ENCODE assay signal across 9 cellular contexts in genomic region chr10:73909716-73910115, GRCh38. TPM values are rescaled to one million over a fixed set of nuclear protein-coding genes. Genes with fewer than 3 reads are reported as not detected.
A peak's percentile ranks its signal among the peaks of the same experiment; 100 is the strongest.
DNase-seq lines count a peak whose midpoint lies in the region; TF ChIP-seq lines count a peak whose summit lies in the region.
"Had no signal": no experiment of that assay in that cellular context is flagged by ENCODE, and none has a peak within 500 bp of the region (broad histone marks: within the 10 kb centered on the region; RNA-seq: fewer than 3 reads in every experiment).

No MANE protein-coding gene starts in this region.

- intact Hi-C loops in PC-9 (cut with micrococcal nuclease; ENCODE audit: unreplicated experiment) = loop anchor here (1.0 kb wide), 2 partner anchors 23 to 37 kb away; no protein-coding TSS in a partner anchor
- intact Hi-C loops in spleen (cut with DNase I; ENCODE audit: low total_unique reads) = no loop called here

- no TSS peak for BruUV-seq in PC-9 (replicated peaks; lab: Mats Ljungman, UMichigan)

- DNase-seq in T-helper 2 cell treated with Interferon-gamma antibody and Interleukin-4, amounts not matched to agents 5 μg/mL and 100 μg/mL, for 36 hours (ENCODE audit: low spot score) = no peak
- DNase-seq in T-helper 2 cell (no peak), PC-9 (no peak), fibroblast of villous mesenchyme (ENCODE audit: low read depth) (peak; percentile 63), spleen (no peak), NCI-H524 treated with DMSO at 0.1 percent for 48 hours (lab: John Stamatoyannopoulos, UW) (no peak), cerebellar cortex (ENCODE audit: low spot score) (no peak), Kasumi-1 (lab: John Stamatoyannopoulos, UW) (no peak)
- DNase-seq: NCI-H1048 had no signal

- no peak overlapping the region for H2AFZ ChIP-seq in PC-9

- peak overlapping the region; percentile 85; the same call in 1 of the 2 replicates for H3K4me3 ChIP-seq in PC-9
- no peak overlapping the region for H3K4me3 ChIP-seq in fibroblast of villous mesenchyme (ENCODE audit: low read depth, low read length)
- H3K4me3 ChIP-seq in spleen = peak overlapping the region in 1 of 8 donors; percentile 35

- no peaks in the 10 kb centered on the region for H3K9me3 Mint-ChIP-seq in T-helper 2 cell treated with Interferon-gamma antibody and Interleukin-4, amounts not matched to agents 5 μg/mL and 100 μg/mL, for 36 hours

- H4K20me1 ChIP-seq in PC-9 (ENCODE audit: insufficient read depth) = no peaks in the 10 kb centered on the region

- H3K9me2 ChIP-seq in PC-9 (ENCODE audit: insufficient read depth) = no peaks in the 10 kb centered on the region

- peak overlapping the region; percentile 97 for H3K27ac ChIP-seq in PC-9
- H3K27ac ChIP-seq in spleen = peak overlapping the region in 7 of 8 donors; percentile 52 to 88 (median 77)

- H3K4me1 Mint-ChIP-seq in T-helper 2 cell treated with Interferon-gamma antibody and Interleukin-4, amounts not matched to agents 5 μg/mL and 100 μg/mL, for 36 hours (ENCODE audit: low read depth) = peaks cover 42% of the 10 kb centered on the region

- H3K9me3 ChIP-seq in PC-9 (ENCODE audit: insufficient read depth, low read depth) = no peaks in the 10 kb centered on the region
- no peaks in the 10 kb centered on the region for H3K9me3 ChIP-seq in spleen

- H3K4me1 ChIP-seq in PC-9 (replicated peaks; ENCODE audit: insufficient read depth) (peaks cover 86% of the 10 kb centered on the region), spleen (peaks cover 3 to 83% (median 47%) of the 10 kb centered on the region in 6 donors)

- no peaks in the 10 kb centered on the region for H3K27me3 ChIP-seq in PC-9 (ENCODE audit: insufficient read depth, low read depth)
- peaks cover 0 to 66% (median 8%) of the 10 kb centered on the region in 7 donors for H3K27me3 ChIP-seq in spleen (replicated peaks in 1 of 7)

- POLR2A ChIA-PET in PC-9 (lab: Charles Lee; ENCODE audit: unreplicated experiment) = interaction anchor here (1.3 kb wide), 1 partner anchor 21 kb away, joined by 19 read pairs; no protein-coding TSS in a partner anchor

- H3K36me3 ChIP-seq in PC-9 (ENCODE audit: low read depth) = peaks cover 28% of the 10 kb centered on the region
- H3K36me3 ChIP-seq in spleen = peaks cover 0 to 13% (median 0%) of the 10 kb centered on the region in 6 donors

- H3K27ac Mint-ChIP-seq in T-helper 2 cell treated with Interferon-gamma antibody and Interleukin-4, amounts not matched to agents 5 μg/mL and 100 μg/mL, for 36 hours = peak overlapping the region; percentile 90

- CTCF ChIA-PET in PC-9 (lab: Charles Lee) = interaction anchor here (1.0 kb wide), 1 partner anchor 22 kb away, joined by 3 read pairs; no protein-coding TSS in a partner anchor

- H3K79me2 ChIP-seq in PC-9 (ENCODE audit: low read depth) = peaks cover 49% of the 10 kb centered on the region

- peak overlapping the region; percentile 82 for H3K4me3 Mint-ChIP-seq in T-helper 2 cell treated with Interferon-gamma antibody and Interleukin-4, amounts not matched to agents 5 μg/mL and 100 μg/mL, for 36 hours

- peaks cover 11% of the 10 kb centered on the region for H3K27me3 Mint-ChIP-seq in T-helper 2 cell treated with Interferon-gamma antibody and Interleukin-4, amounts not matched to agents 5 μg/mL and 100 μg/mL, for 36 hours (ENCODE audit: low read depth)

- no peak for TF ChIP-seq POLR2A in spleen (IDR thresholded peaks at IDR 0.05)

- WGBS in spleen, 5 donors = 80 to 97% (median 85%) methylated on average over 3 of the region's 3 CpGs

- H3F3A ChIP-seq in PC-9 (ENCODE audit: insufficient read depth, low read depth) = peaks cover 66% of the 10 kb centered on the region

- H3K36me3 Mint-ChIP-seq in T-helper 2 cell treated with Interferon-gamma antibody and Interleukin-4, amounts not matched to agents 5 μg/mL and 100 μg/mL, for 36 hours (ENCODE audit: low read depth) = peaks cover 21% of the 10 kb centered on the region

- peak overlapping the region; percentile 88 for H3K4me2 ChIP-seq in PC-9

- TF ChIP-seq CTCF in PC-9 (conservative IDR thresholded peaks at IDR 0.05) (no peak), fibroblast of villous mesenchyme (IDR thresholded peaks at IDR 0.05; ENCODE audit: insufficient read depth, low read depth, low read length) (no peak), spleen (IDR thresholded peaks at IDR 0.05 in 8 of 11, conservative IDR thresholded peaks at IDR 0.05 in 3 of 11) (no peak)

RNA-seq across cellular contexts. Expression of gene PLAU, which starts 1.2 kb away (rescaled TPM):
- 90.3 and 94.9 TPM in 2 replicates for total RNA-seq in PC-9 (2021)
- 104 and 111 TPM in 2 replicates for total RNA-seq in fibroblast of villous mesenchyme
- total RNA-seq in spleen = 10 to 100 TPM; 19.1 to 95.0 (median 40.7) TPM
- polyA plus RNA-seq in spleen = 10 to 100 TPM in 2 of 3 donors, 1 to 10 TPM in 1; 9.6 to 18.3 (median 16.8) TPM

RNA-seq across cellular contexts. Expression of gene CAMK2G, which starts 35.4 kb away (rescaled TPM):
- total RNA-seq in PC-9 (2021) (125 and 147 TPM in 2 replicates), fibroblast of villous mesenchyme (30.6 and 36.7 TPM in 2 replicates), spleen (10 to 100 TPM; 32.7 to 55.2 (median 45.8) TPM)
- 10 to 100 TPM; 10.4 to 18.0 (median 17.1) TPM for polyA plus RNA-seq in spleen
